In the genomic region with DNA sequence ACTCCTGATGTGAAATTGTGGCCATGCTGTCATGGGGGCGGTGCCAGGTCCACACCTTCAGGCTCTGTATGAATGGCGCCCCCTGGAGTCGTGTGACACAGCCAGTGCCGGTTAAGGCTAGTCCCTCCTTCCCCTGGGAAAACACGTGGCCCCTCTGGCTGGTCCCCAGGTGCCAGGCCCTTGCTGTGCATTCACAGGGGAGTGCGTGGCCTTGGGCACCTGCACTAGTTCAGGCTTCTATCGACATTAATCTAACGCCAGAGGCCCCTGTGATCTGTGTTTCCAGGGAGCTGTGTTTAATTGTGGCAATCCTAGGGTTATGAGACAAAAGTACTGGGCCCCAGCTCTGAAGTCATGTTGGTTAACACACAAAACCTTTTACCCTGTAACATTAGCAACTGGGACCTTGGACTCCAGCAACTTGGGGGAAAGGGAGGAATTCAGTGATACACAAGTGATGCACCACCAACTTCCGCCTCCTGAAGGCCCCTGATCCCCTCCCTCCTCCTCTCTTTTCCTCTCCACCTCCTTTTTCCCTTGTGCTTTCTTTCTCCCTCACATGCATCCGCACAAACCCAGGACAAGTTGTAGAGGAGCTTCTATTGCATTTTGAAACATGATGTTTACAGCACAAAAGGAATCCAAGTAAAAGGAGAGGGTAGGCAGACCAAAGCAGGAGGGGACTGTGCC, we compare ENCODE assay signal across 8 cellular contexts.
DNase-seq lines count a peak whose midpoint lies in the region; ATAC-seq and TF ChIP-seq lines count a peak whose summit lies in the region.

No MANE protein-coding gene starts in this region.

- H3K4me1 Mint-ChIP-seq in activated T-cell treated with anti-CD3 and anti-CD28 coated beads, Interleukin-2, amount 50 U/mL, for 4 hours (ENCODE audit: low read depth): peaks cover 17% of the 10 kb centered on the region

- H3K27ac ChIP-seq in C4-2B: peak overlapping the region; percentile 38
- H3K27ac ChIP-seq in Peyer's patch: peak overlapping the region in 1 of 4 donors; percentile 2
- no peak overlapping the region for H3K27ac ChIP-seq in tibial nerve

- no peaks in the 10 kb centered on the region for H3K27me3 ChIP-seq in Peyer's patch
- H3K27me3 ChIP-seq in tibial nerve: no peaks in the 10 kb centered on the region

- ATAC-seq in GM19468 (IDR thresholded peaks at IDR 0.05; ENCODE audit: extremely low read depth, unreplicated experiment) (peak; percentile 40), omental fat pad (ENCODE audit: low FRiP score) (peak; percentile 58)
- ATAC-seq in activated T-cell treated with anti-CD3 and anti-CD28 coated beads, Interleukin-2, amount 50 U/mL, for 4 hours: peak; percentile 85 to 92

- TF ChIP-seq CTCF in C4-2B (conservative IDR thresholded peaks at IDR 0.05) (peak; percentile 86), LNCAP (IDR thresholded peaks at IDR 0.05) (peak; percentile 66), Peyer's patch (IDR thresholded peaks at IDR 0.05) (peak; percentile 33 to 75 (median 71)), fibroblast of the aortic adventitia (IDR thresholded peaks at IDR 0.05; ENCODE audit: insufficient read depth, low read length) (peak; percentile 54), omental fat pad (IDR thresholded peaks at IDR 0.05) (peak in 1 of 3 donors; percentile 17), tibial nerve (IDR thresholded peaks at IDR 0.05) (peak; percentile 49 to 64 (median 59))

- no peaks in the 10 kb centered on the region for H3K27me3 Mint-ChIP-seq in activated T-cell treated with anti-CD3 and anti-CD28 coated beads, Interleukin-2, amount 50 U/mL, for 4 hours (ENCODE audit: low read depth)

- no peak overlapping the region for H3K4me3 ChIP-seq in Peyer's patch
- H3K4me3 ChIP-seq in fibroblast of the aortic adventitia (ENCODE audit: low read depth, low read length): no peak overlapping the region
- no peak overlapping the region for H3K4me3 ChIP-seq in tibial nerve

- no peak for TF ChIP-seq EP300 in tibial nerve (IDR thresholded peaks at IDR 0.05)

- TF ChIP-seq POLR2A in Peyer's patch (IDR thresholded peaks at IDR 0.05) (no peak), tibial nerve (IDR thresholded peaks at IDR 0.05) (no peak)

- H3K9me3 Mint-ChIP-seq in activated T-cell treated with anti-CD3 and anti-CD28 coated beads, Interleukin-2, amount 50 U/mL, for 4 hours: no peaks in the 10 kb centered on the region

- 46 to 50% methylated on average over 10 of the region's 10 CpGs for WGBS in tibial nerve, 2 donors

- peaks cover 18% of the 10 kb centered on the region for H3K36me3 Mint-ChIP-seq in activated T-cell treated with anti-CD3 and anti-CD28 coated beads, Interleukin-2, amount 50 U/mL, for 4 hours (ENCODE audit: insufficient read depth)

- no peak overlapping the region for H3K4me3 Mint-ChIP-seq in activated T-cell treated with anti-CD3 and anti-CD28 coated beads, Interleukin-2, amount 50 U/mL, for 4 hours

- H3K9me3 ChIP-seq in Peyer's patch: no peaks in the 10 kb centered on the region
- H3K9me3 ChIP-seq in tibial nerve: no peaks in the 10 kb centered on the region

- H3K4me1 ChIP-seq in Peyer's patch: peaks cover 0 to 36% (median 4%) of the 10 kb centered on the region in 4 donors
- H3K4me1 ChIP-seq in tibial nerve: peaks cover 0 to 40% (median 20%) of the 10 kb centered on the region in 4 donors

- H3K36me3 ChIP-seq in Peyer's patch (peaks cover 0 to 32% (median 0%) of the 10 kb centered on the region in 3 donors), tibial nerve (peaks cover 0 to 44% (median 0%) of the 10 kb centered on the region in 3 donors)

- DNase-seq in Peyer's patch (peak; percentile 88 to 94 (median 89)), fibroblast of the aortic adventitia (ENCODE audit: low read depth) (peak; percentile 51), omental fat pad (ENCODE audit: low spot score) (peak; percentile 74), tibial nerve (ENCODE audit: low spot score in 2 of 2) (peak; percentile 73 to 82)
- peak; percentile 72 for DNase-seq in activated T-cell treated with anti-CD3 and anti-CD28 coated beads, Interleukin-2, amount 50 U/mL, for 4 hours
